Comparison of ENCODE assay signal across 8 cellular contexts in the genomic region with DNA sequence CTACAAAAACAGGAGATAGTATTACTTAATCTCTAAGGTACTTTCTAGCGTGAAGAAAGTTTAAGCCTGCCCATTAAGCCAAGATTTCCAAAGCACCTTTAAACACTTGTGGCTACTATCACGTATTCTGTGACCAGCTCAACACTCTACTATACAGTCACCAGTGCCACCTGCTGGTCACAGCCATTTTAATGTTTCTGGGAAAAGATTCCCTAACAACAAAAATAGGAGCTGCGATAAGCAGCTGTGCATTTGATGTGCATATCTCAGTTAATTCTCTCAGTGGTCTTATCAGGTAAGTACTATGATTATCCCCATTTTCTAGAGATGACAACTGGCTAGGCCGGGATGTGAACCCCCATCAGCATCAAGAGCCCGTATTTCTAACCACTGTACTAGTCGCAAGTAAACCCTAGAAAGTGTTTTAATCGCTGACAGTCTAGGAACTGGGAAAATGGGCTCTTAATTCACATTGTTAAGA. TPM values are rescaled to one million over a fixed set of nuclear protein-coding genes. Genes with fewer than 3 reads are reported as not detected.
A peak's percentile ranks its signal among the peaks of the same experiment; 100 is the strongest.
DNase-seq lines count a peak whose midpoint lies in the region; ATAC-seq and TF ChIP-seq lines count a peak whose summit lies in the region.

No MANE protein-coding gene starts in this region.

- H3K4me2 ChIP-seq in OCI-LY1 (ENCODE audit: low read length) = no peak overlapping the region

- no peak overlapping the region for H3K4me3 Mint-ChIP-seq in activated T-helper 2 cell treated with anti-CD3 and anti-CD28 coated beads, Interferon-gamma antibody, Interleukin-2, Interleukin-4, amounts not matched to agents 10 μg/mL and 5 μg/mL and 100 μg/mL, durations not matched to agents 14 hours and 24 hours and 36 hours (ENCODE audit: low read depth)
- H3K4me3 Mint-ChIP-seq in naive thymus-derived CD8-positive, alpha-beta T cell = peak overlapping the region in 5 of 10 donors; percentile 21 to 62 (median 48)

- no peak overlapping the region for H3K4me3 ChIP-seq in OCI-LY1 (ENCODE audit: low read depth, low read length, poor library complexity, severe bottlenecking)
- peak overlapping the region; percentile 39 for H3K4me3 ChIP-seq in fibroblast of mammary gland (ENCODE audit: control insufficient read depth, low read depth, low read length)
- H3K4me3 ChIP-seq in transverse colon = peak overlapping the region in 3 of 4 donors; percentile 20 to 47 (median 36)

- H3K9me3 ChIP-seq in OCI-LY1 (ENCODE audit: low read length) = no peaks in the 10 kb centered on the region
- no peaks in the 10 kb centered on the region for H3K9me3 ChIP-seq in transverse colon

- 27 to 60% methylated on average over 1 to 7 of the region's 7 CpGs for WGBS in transverse colon (ENCODE audit: low coverage in 1 of 2), 2 donors

- H3K4me1 Mint-ChIP-seq in activated T-helper 2 cell treated with anti-CD3 and anti-CD28 coated beads, Interferon-gamma antibody, Interleukin-2, Interleukin-4, amounts not matched to agents 10 μg/mL and 5 μg/mL and 100 μg/mL, durations not matched to agents 14 hours and 24 hours and 36 hours (ENCODE audit: low read depth) = peaks cover 41% of the 10 kb centered on the region
- peaks cover 18 to 41% (median 27%) of the 10 kb centered on the region in 4 donors for H3K4me1 Mint-ChIP-seq in naive thymus-derived CD8-positive, alpha-beta T cell

- TF ChIP-seq CTCF in C4-2B (conservative IDR thresholded peaks at IDR 0.05) = peak; percentile 68
- peak; percentile 55 for TF ChIP-seq CTCF in OCI-LY1 (IDR thresholded peaks at IDR 0.05; ENCODE audit: low read length)
- peak; percentile 69 for TF ChIP-seq CTCF in fibroblast of mammary gland (conservative IDR thresholded peaks at IDR 0.05; ENCODE audit: control insufficient read depth, insufficient read depth, low read depth, low read length)
- TF ChIP-seq CTCF in transverse colon (IDR thresholded peaks at IDR 0.05) = peak; percentile 65 to 71 (median 68)

- H3F3A ChIP-seq in OCI-LY1 (ENCODE audit: insufficient read depth, low read length) = no peaks in the 10 kb centered on the region

- H3K79me2 ChIP-seq in OCI-LY1 (ENCODE audit: insufficient read depth, low read length) = no peaks in the 10 kb centered on the region

- H3K27ac ChIP-seq in C4-2B (no peak overlapping the region), OCI-LY1 (ENCODE audit: low read depth, low read length, poor library complexity, severe bottlenecking) (no peak overlapping the region), transverse colon (no peak overlapping the region)

- peak; percentile 78 to 79 for ATAC-seq in naive thymus-derived CD8-positive, alpha-beta T cell
- no peak for ATAC-seq in HG03432 (IDR thresholded peaks at IDR 0.05; ENCODE audit: unreplicated experiment)

- intact Hi-C loops in activated T-helper 2 cell treated with anti-CD3 and anti-CD28 coated beads, Interferon-gamma antibody, Interleukin-2, Interleukin-4, amounts not matched to agents 10 μg/mL and 5 μg/mL and 100 μg/mL, durations not matched to agents 14 hours and 24 hours and 36 hours (cut with micrococcal nuclease) = loop anchor here (1.0 to 10.0 kb wide), 6 partner anchors 10 to 784 kb away; a partner anchor contains a TSS
- intact Hi-C loops in transverse colon (cut with DNase I; ENCODE audit: low total_unique reads) = no loop called here

- no peaks in the 10 kb centered on the region for H3K9me3 Mint-ChIP-seq in activated T-helper 2 cell treated with anti-CD3 and anti-CD28 coated beads, Interferon-gamma antibody, Interleukin-2, Interleukin-4, amounts not matched to agents 10 μg/mL and 5 μg/mL and 100 μg/mL, durations not matched to agents 14 hours and 24 hours and 36 hours
- no peaks in the 10 kb centered on the region for H3K9me3 Mint-ChIP-seq in naive thymus-derived CD8-positive, alpha-beta T cell

- H3K9me2 ChIP-seq in OCI-LY1 (ENCODE audit: low read depth, low read length) = no peaks in the 10 kb centered on the region

- H3K36me3 ChIP-seq in OCI-LY1 (ENCODE audit: insufficient read depth, low read length) (peaks cover 12% of the 10 kb centered on the region; the same call in 1 of the 2 replicates), transverse colon (peaks cover 0 to 9% (median 1%) of the 10 kb centered on the region in 4 donors)

- POLR2A ChIA-PET in naive thymus-derived CD8-positive, alpha-beta T cell (lab: Charles Lee) = interaction anchor here (0.6 to 1.7 kb wide), 6 partner anchors 10 to 181 kb away, joined by 3 to 9 read pairs (median 4); a partner anchor contains a TSS

- in situ Hi-C loops in transverse colon (cut with MboI; ENCODE audit: low pct_ligation_motif_present in 1 of 4, low pct_unique_long_range_greater_than_20kb in 1 of 4, low sequenced_read_pairs in 3 of 4) = loop anchor here in 3 of 4 donors (5.0 to 25.0 kb wide), 4 partner anchors 82 to 182 kb away; a partner anchor contains a TSS

- no peak for TF ChIP-seq EP300 in transverse colon (IDR thresholded peaks at IDR 0.05; ENCODE audit: low read depth)

- no peak overlapping the region for H2AFZ ChIP-seq in OCI-LY1 (ENCODE audit: low read length)

- no peak overlapping the region for H3K27ac Mint-ChIP-seq in activated T-helper 2 cell treated with anti-CD3 and anti-CD28 coated beads, Interferon-gamma antibody, Interleukin-2, Interleukin-4, amounts not matched to agents 10 μg/mL and 5 μg/mL and 100 μg/mL, durations not matched to agents 14 hours and 24 hours and 36 hours
- H3K27ac Mint-ChIP-seq in naive thymus-derived CD8-positive, alpha-beta T cell = peak overlapping the region in 9 of 10 donors; percentile 42 to 82 (median 61)

- no peak for TF ChIP-seq POLR2A in transverse colon (IDR thresholded peaks at IDR 0.05)

- no peaks in the 10 kb centered on the region for H3K27me3 ChIP-seq in OCI-LY1 (ENCODE audit: insufficient read depth, low read length)
- H3K27me3 ChIP-seq in transverse colon = peaks cover 8% of the 10 kb centered on the region

- peaks cover 55% of the 10 kb centered on the region for H3K36me3 Mint-ChIP-seq in activated T-helper 2 cell treated with anti-CD3 and anti-CD28 coated beads, Interferon-gamma antibody, Interleukin-2, Interleukin-4, amounts not matched to agents 10 μg/mL and 5 μg/mL and 100 μg/mL, durations not matched to agents 14 hours and 24 hours and 36 hours (ENCODE audit: low read depth)
- peaks cover 0 to 39% (median 8%) of the 10 kb centered on the region in 3 donors for H3K36me3 Mint-ChIP-seq in naive thymus-derived CD8-positive, alpha-beta T cell

- H3K9ac ChIP-seq in OCI-LY1 (ENCODE audit: low read length) = no peak overlapping the region

- H3K4me1 ChIP-seq in OCI-LY1 (ENCODE audit: insufficient read depth, low read length, severe bottlenecking) (no peaks in the 10 kb centered on the region), transverse colon (peaks cover 0 to 12% (median 6%) of the 10 kb centered on the region in 4 donors)

- peak; percentile 57 for DNase-seq in HCEC 1CT
- peak; percentile 47 for DNase-seq in activated T-helper 2 cell treated with anti-CD3 and anti-CD28 coated beads, Interferon-gamma antibody, Interleukin-2, Interleukin-4, amounts not matched to agents 10 μg/mL and 5 μg/mL and 100 μg/mL, durations not matched to agents 14 hours and 24 hours and 36 hours (ENCODE audit: low spot score)
- peak; percentile 63 for DNase-seq in fibroblast of mammary gland (ENCODE audit: low read depth)
- DNase-seq in naive thymus-derived CD8-positive, alpha-beta T cell = peak; percentile 39 to 74 (median 62)
- peak; percentile 70 for DNase-seq in transverse colon

- H3K27me3 Mint-ChIP-seq in activated T-helper 2 cell treated with anti-CD3 and anti-CD28 coated beads, Interferon-gamma antibody, Interleukin-2, Interleukin-4, amounts not matched to agents 10 μg/mL and 5 μg/mL and 100 μg/mL, durations not matched to agents 14 hours and 24 hours and 36 hours (ENCODE audit: low read depth) = no peaks in the 10 kb centered on the region
- no peaks in the 10 kb centered on the region for H3K27me3 Mint-ChIP-seq in naive thymus-derived CD8-positive, alpha-beta T cell

- H4K20me1 ChIP-seq in OCI-LY1 (ENCODE audit: insufficient read depth, low read length) = no peaks in the 10 kb centered on the region

RNA-seq across cellular contexts. Expression of a gene that starts 0.9 kb away (rescaled TPM):
- total RNA-seq in activated T-helper 2 cell treated with anti-CD3 and anti-CD28 coated beads, Interferon-gamma antibody, Interleukin-2, Interleukin-4, amounts not matched to agents 10 μg/mL and 5 μg/mL and 100 μg/mL, durations not matched to agents 14 hours and 24 hours and 36 hours = 57.4 and 60.6 TPM in 2 replicates
- 10 to 100 TPM; 60.1 to 61.7 TPM for total RNA-seq in naive thymus-derived CD8-positive, alpha-beta T cell
- polyA plus RNA-seq in naive thymus-derived CD8-positive, alpha-beta T cell = 1 to 10 TPM in 2 of 3 donors, under 1 TPM in 1; 0.98 to 2.3 (median 2.0) TPM
- total RNA-seq in transverse colon = 10 to 100 TPM; 14.1 to 32.8 (median 24.1) TPM

RNA-seq across cellular contexts. Expression of a gene that starts 10.9 kb away (rescaled TPM):
- total RNA-seq in activated T-helper 2 cell treated with anti-CD3 and anti-CD28 coated beads, Interferon-gamma antibody, Interleukin-2, Interleukin-4, amounts not matched to agents 10 μg/mL and 5 μg/mL and 100 μg/mL, durations not matched to agents 14 hours and 24 hours and 36 hours = 278 and 283 TPM in 2 replicates
- total RNA-seq in naive thymus-derived CD8-positive, alpha-beta T cell = 100 to 1,000 TPM; 170 to 184 TPM
- 100 to 1,000 TPM; 520 to 585 (median 556) TPM for polyA plus RNA-seq in naive thymus-derived CD8-positive, alpha-beta T cell
- 100 to 1,000 TPM in 3 of 4 donors, 10 to 100 TPM in 1; 70.3 to 265 (median 137) TPM for total RNA-seq in transverse colon

RNA-seq across cellular contexts. Expression of a gene that starts 16.9 kb away (rescaled TPM):
- 46.7 and 47.9 TPM in 2 replicates for total RNA-seq in activated T-helper 2 cell treated with anti-CD3 and anti-CD28 coated beads, Interferon-gamma antibody, Interleukin-2, Interleukin-4, amounts not matched to agents 10 μg/mL and 5 μg/mL and 100 μg/mL, durations not matched to agents 14 hours and 24 hours and 36 hours
- total RNA-seq in naive thymus-derived CD8-positive, alpha-beta T cell = 10 to 100 TPM; 63.5 to 65.3 TPM
- 10 to 100 TPM; 24.7 to 28.6 (median 26.9) TPM for polyA plus RNA-seq in naive thymus-derived CD8-positive, alpha-beta T cell
- total RNA-seq in transverse colon = 10 to 100 TPM; 12.8 to 47.2 (median 21.7) TPM

RNA-seq across cellular contexts. Expression of a gene that starts 56.0 kb away (rescaled TPM):
- 0.14 and 0.21 TPM in 2 replicates for total RNA-seq in activated T-helper 2 cell treated with anti-CD3 and anti-CD28 coated beads, Interferon-gamma antibody, Interleukin-2, Interleukin-4, amounts not matched to agents 10 μg/mL and 5 μg/mL and 100 μg/mL, durations not matched to agents 14 hours and 24 hours and 36 hours
- total RNA-seq in naive thymus-derived CD8-positive, alpha-beta T cell = not detected
- 1 to 10 TPM in 1 of 3 donors, under 1 TPM in 2; 0.14 to 1.1 (median 0.24) TPM for polyA plus RNA-seq in naive thymus-derived CD8-positive, alpha-beta T cell
- not detected for total RNA-seq in transverse colon
